Comparison of ENCODE assay signal across 4 cellular contexts in the genomic region with DNA sequence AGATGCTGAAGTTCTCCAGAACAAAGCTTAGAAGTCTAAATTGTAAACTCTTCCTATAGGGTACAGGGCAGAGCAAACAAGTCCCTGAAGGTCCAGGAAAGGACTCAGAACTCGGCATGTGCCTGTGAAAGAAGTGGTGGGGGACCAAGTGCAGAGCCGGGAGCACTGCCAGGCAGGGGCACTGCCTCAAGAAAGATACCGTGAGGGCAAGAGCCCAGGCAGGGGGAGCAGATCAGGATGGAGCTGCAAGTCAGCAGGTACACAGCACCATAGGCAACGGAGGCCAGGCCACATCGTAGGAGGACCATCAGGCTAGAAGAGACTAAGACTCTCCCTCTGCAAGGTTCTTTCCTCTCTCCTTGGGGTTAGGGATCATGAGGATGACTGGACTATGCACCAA.
"Had no signal": no experiment of that assay in that cellular context is flagged by ENCODE, and none has a peak within 500 bp of the region (broad histone marks: within the 10 kb centered on the region; RNA-seq: fewer than 3 reads in every experiment).

No MANE protein-coding gene starts in this region.

- H3K9ac ChIP-seq: GM23248 had no signal

- H3K27ac ChIP-seq: GM23248 had no signal

- H2AFZ ChIP-seq: GM23248 had no signal

- H3K9me3 Mint-ChIP-seq: H9 had no signal

- H3K4me3 Mint-ChIP-seq: H9 had no signal

- DNase-seq: GM23248, H9, HCEC 1CT, IMR-90 had no signal

- H3K4me3 ChIP-seq: GM23248 had no signal
